ENCODE assay signal across 1 cellular context in the genomic region with DNA sequence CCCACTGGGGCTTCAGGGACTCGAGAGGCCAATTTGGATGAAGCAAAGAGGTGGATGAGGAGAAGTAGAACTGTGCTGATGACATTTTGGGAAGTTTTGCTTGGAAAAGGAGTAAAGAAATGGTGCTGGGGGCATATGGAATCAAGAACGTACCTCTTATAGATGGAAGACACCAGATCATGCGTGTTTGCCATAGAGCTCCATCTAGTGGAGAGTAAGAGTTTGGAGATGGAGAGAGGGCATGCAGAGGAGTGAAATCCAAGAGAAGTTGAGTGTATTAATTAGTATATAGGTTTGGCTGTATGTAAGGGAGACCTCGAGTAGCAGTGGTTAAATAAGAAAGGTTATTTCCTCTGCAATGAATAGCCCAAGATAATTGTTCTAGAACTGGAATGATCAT.
TF ChIP-seq lines count a peak whose summit lies in the region.

No MANE protein-coding gene starts in this region.

TF ChIP-seq in Ishikawa, 13 proteins besides CTCF, POLR2A, EP300 and RAD21:
- no peak for TF ChIP-seq REST (IDR thresholded peaks at IDR 0.05; ENCODE audit: low read depth)
- no peak for TF ChIP-seq NFIC (IDR thresholded peaks at IDR 0.05)
- no peak for TF ChIP-seq TEAD4 (IDR thresholded peaks at IDR 0.05)
- no peak for TF ChIP-seq TAF1 (IDR thresholded peaks at IDR 0.05; ENCODE audit: low read depth)
- TF ChIP-seq EGR1 (IDR thresholded peaks at IDR 0.05): no peak
- TF ChIP-seq ZBTB7A (IDR thresholded peaks at IDR 0.05; ENCODE audit: low read depth): no peak
- TF ChIP-seq FOXM1 (IDR thresholded peaks at IDR 0.05; ENCODE audit: borderline replicate concordance, low read depth): no peak
